Comparison of ENCODE assay signal across 1 cellular context in the genomic region with DNA sequence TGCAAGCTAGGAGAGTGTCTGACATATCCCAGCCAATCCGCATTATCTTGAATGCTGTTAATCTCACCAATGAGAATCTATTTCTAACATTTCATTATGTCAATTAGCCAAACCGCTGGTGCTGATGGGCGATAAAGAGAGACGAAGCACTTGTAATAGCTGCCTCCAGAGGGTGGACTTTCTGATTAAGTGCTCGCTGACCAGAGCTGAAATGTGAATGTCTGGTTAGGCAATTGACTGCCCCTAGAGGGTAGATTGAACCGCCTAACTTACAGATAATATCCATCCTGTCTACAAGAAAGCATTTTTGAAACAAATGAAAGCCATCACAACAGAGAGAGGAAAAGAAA.
TF ChIP-seq lines count a peak whose summit lies in the region.

No MANE protein-coding gene starts in this region.

TF ChIP-seq in H1, 55 proteins besides CTCF, POLR2A, EP300 and RAD21:
- TF ChIP-seq SIX5 (IDR thresholded peaks at IDR 0.05; ENCODE audit: low read depth, low read length) (no peak), SAP30 (IDR thresholded peaks at IDR 0.05; ENCODE audit: insufficient read depth, insufficient replicate concordance, low read length) (no peak), TAF7 (optimal IDR thresholded peaks at IDR 0.05; ENCODE audit: borderline replicate concordance, low read depth, low read length) (peak; percentile 41)
- TF ChIP-seq, protein P1, sequence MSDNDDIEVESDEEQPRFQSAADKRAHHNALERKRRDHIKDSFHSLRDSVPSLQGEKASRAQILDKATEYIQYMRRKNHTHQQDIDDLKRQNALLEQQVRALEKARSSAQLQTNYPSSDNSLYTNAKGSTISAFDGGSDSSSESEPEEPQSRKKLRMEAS (IDR thresholded peaks at IDR 0.05) = no peak
- TF ChIP-seq, protein P2, sequence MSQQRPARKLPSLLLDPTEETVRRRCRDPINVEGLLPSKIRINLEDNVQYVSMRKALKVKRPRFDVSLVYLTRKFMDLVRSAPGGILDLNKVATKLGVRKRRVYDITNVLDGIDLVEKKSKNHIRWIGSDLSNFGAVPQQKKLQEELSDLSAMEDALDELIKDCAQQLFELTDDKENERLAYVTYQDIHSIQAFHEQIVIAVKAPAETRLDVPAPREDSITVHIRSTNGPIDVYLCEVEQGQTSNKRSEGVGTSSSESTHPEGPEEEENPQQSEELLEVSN (IDR thresholded peaks at IDR 0.05) = no peak
